In genomic region chr19:29741776-29742175, GRCh38 we compare ENCODE assay signal across 25 cellular contexts.
"Had no signal": no experiment of that assay in that cellular context is flagged by ENCODE, and none has a peak within 500 bp of the region (broad histone marks: within the 10 kb centered on the region; RNA-seq: fewer than 3 reads in every experiment).

No MANE protein-coding gene starts in this region.

- H3K36me3 ChIP-seq: adrenal gland, ascending aorta, brain microvascular endothelial cell, left lung, sigmoid colon had no signal

- H3K9me3 ChIP-seq: adrenal gland, ascending aorta, left lung, sigmoid colon, testis had no signal

- H3K27me3 ChIP-seq: adrenal gland, ascending aorta, brain microvascular endothelial cell, foreskin keratinocyte, testis had no signal

- DNase-seq: activated CD4-positive, alpha-beta T cell treated with anti-CD3 and anti-CD28 coated beads, Interleukin-2, amount 50 U/mL, for 4 hours; activated CD8-positive, alpha-beta memory T cell treated with anti-CD3 and anti-CD28 coated beads for 24 hours; activated CD8-positive, alpha-beta memory T cell treated with anti-CD3 and anti-CD28 coated beads, Interleukin-2, amount 50 U/mL, for 4 hours; activated naive CD4-positive, alpha-beta T cell; activated T-cell treated with anti-CD3 and anti-CD28 coated beads, Interleukin-2, amount 50 U/mL, for 4 hours; adrenal gland; brain microvascular endothelial cell; central memory CD4-positive, alpha-beta T cell; dermis blood vessel endothelial cell; effector memory CD4-positive, alpha-beta T cell; foreskin keratinocyte; left lung; midbrain; natural killer cell; retina; sigmoid colon; stimulated activated CD4-positive, alpha-beta T cell treated with anti-CD3 and anti-CD28 coated beads, Interleukin-2, amount 100 ng/mL, for 48 hours; stimulated activated naive CD4-positive, alpha-beta T cell; T-helper 9 cell; testis had no signal

- H3K27me3 Mint-ChIP-seq: activated naive CD8-positive, alpha-beta T cell had no signal

- H3K9me3 Mint-ChIP-seq: activated T-cell treated with anti-CD3 and anti-CD28 coated beads, Interleukin-2, amount 50 U/mL, for 4 hours; activated T-helper 2 cell treated with anti-CD3 and anti-CD28 coated beads, Interferon-gamma antibody, Interleukin-2, Interleukin-4, amounts not matched to agents 10 μg/mL and 5 μg/mL and 100 μg/mL, durations not matched to agents 14 hours and 24 hours and 36 hours; natural killer cell; WTC11 had no signal

- H3K36me3 Mint-ChIP-seq: activated naive CD8-positive, alpha-beta T cell; natural killer cell; WTC11 had no signal

- H3K4me3 ChIP-seq: adrenal gland, ascending aorta, left lung, sigmoid colon, testis had no signal

- H3K4me1 Mint-ChIP-seq: natural killer cell, WTC11 had no signal

- H3K27ac Mint-ChIP-seq: activated naive CD8-positive, alpha-beta T cell; activated T-helper 2 cell treated with anti-CD3 and anti-CD28 coated beads, Interferon-gamma antibody, Interleukin-2, Interleukin-4, amounts not matched to agents 10 μg/mL and 5 μg/mL and 100 μg/mL, durations not matched to agents 14 hours and 24 hours and 36 hours; natural killer cell; progenitor cell of endocrine pancreas; WTC11 had no signal

- H3K4me3 Mint-ChIP-seq: activated naive CD8-positive, alpha-beta T cell; activated T-cell treated with anti-CD3 and anti-CD28 coated beads, Interleukin-2, amount 50 U/mL, for 4 hours; natural killer cell; WTC11 had no signal

- H3K27ac ChIP-seq: adrenal gland, ascending aorta, brain microvascular endothelial cell, foreskin keratinocyte, left lung, sigmoid colon, testis had no signal

- H3K4me1 ChIP-seq: adrenal gland, ascending aorta, foreskin keratinocyte, left lung, sigmoid colon, testis had no signal
